Comparison of ENCODE assay signal across 15 cellular contexts in the genomic region with DNA sequence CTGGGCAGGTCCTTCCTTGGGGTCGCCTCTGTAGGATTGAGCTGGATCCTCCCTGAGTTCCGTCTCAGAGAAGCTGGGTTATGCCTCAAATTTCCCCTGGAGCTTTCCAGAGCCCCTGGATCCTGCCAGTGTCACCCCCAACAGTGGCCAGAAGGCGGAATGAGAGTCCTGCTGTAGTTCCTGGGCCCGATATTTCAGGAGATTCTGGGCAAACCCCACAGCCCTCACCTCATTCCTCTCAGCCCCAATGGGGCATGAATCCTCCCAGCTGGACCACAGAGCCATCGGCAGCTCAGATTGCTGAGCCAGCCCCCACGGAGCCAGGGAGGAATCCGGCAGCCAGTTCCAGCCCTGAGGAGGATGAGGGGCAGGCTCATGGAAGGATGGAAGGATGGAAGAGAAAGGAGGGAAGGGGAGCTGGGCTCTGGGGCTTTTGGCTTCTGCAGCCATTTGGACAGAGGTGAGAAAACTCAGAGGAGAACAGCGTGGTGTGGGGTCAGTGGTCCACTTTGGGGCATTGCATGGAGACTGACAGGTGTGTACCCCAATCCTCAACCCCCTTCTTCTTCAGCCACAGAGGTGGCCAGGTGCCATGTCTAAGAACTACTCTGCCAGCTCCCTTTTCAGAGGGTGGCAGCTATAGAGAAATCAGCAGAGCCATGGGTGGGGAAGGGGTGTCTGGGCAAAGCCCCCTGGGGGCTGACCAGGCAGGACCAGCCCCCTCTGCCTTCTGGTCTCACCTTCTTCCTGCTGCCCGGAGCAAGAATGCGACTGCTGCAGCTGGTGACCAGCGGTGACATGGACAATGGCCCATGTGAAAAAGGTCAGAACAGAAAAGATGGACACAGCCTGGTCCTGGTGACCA.
A peak's percentile ranks its signal among the peaks of the same experiment; 100 is the strongest.
DNase-seq lines count a peak whose midpoint lies in the region; ATAC-seq and TF ChIP-seq lines count a peak whose summit lies in the region.
"Had no signal": no experiment of that assay in that cellular context is flagged by ENCODE, and none has a peak within 500 bp of the region (broad histone marks: within the 10 kb centered on the region; RNA-seq: fewer than 3 reads in every experiment).

No MANE protein-coding gene starts in this region.

- H3K9me3 ChIP-seq in HCT116 (ENCODE audit: control insufficient read depth in 1 of 2, insufficient read depth in 1 of 2, low read depth in 1 of 2, low read length in 2 of 2) (peaks cover 4 to 8% of the 10 kb centered on the region in 2 experiments; a peak in 1 of 4 replicates), SJCRH30 (replicated peaks) (no peaks in the 10 kb centered on the region), neuronal stem cell (replicated peaks in 1 of 2; ENCODE audit: control insufficient read depth in 2 of 2, insufficient read depth in 1 of 2, low read depth in 1 of 2, low read length in 2 of 2) (peaks cover 0 to 8% of the 10 kb centered on the region in 2 donors)

- no peak for ATAC-seq in HCT116
- ATAC-seq in left lobe of liver = no peak
- no peak for ATAC-seq in HG03045 (IDR thresholded peaks at IDR 0.05; ENCODE audit: unreplicated experiment)
- ATAC-seq in HG03571 (IDR thresholded peaks at IDR 0.05; ENCODE audit: unreplicated experiment) = no peak

- no peak overlapping the region for H3K4ac ChIP-seq in neuronal stem cell (ENCODE audit: low read length)

- intact Hi-C loops in HCT116 (cut with micrococcal nuclease) = loop anchor here (5.0 kb wide), 2 partner anchors 207 to 862 kb away; no protein-coding TSS in a partner anchor

- H3K79me1 ChIP-seq in neuronal stem cell (ENCODE audit: low read depth, low read length) = no peaks in the 10 kb centered on the region

- H3K4me3 ChIP-seq in HCT116 (replicated peaks in 1 of 2; ENCODE audit: low read depth in 1 of 2, low read length in 2 of 2) (no peak overlapping the region), SJCRH30 (peak overlapping the region; percentile 35), neuronal stem cell (ENCODE audit: low read length in 2 of 2) (no peak overlapping the region)
- H3K4me3 ChIP-seq: BLaER1 treated with 17β-estradiol and CSF1 and Interleukin-3, amounts not matched to agents 10 nM and 100 nM had no signal

- no peak overlapping the region for H2BK15ac ChIP-seq in neuronal stem cell (ENCODE audit: low read length)

- H3K4me2 ChIP-seq in HCT116 (ENCODE audit: low read length) (0 out of 2 replicates have a peak overlapping the region, but pooled peaks have one; percentile 65), neuronal stem cell (ENCODE audit: insufficient read depth, low read length, poor library complexity, severe bottlenecking) (no peak overlapping the region)
- H3K4me2 ChIP-seq: BLaER1 treated with 17β-estradiol and CSF1 and Interleukin-3, amounts not matched to agents 10 nM and 100 nM had no signal

- H3K23ac ChIP-seq in neuronal stem cell (ENCODE audit: low read depth, low read length, poor library complexity) = no peak overlapping the region

- H3K79me2 ChIP-seq in HCT116 (ENCODE audit: insufficient read depth, low read length) = peaks cover 17% of the 10 kb centered on the region

- no peak overlapping the region for H3K14ac ChIP-seq in neuronal stem cell (ENCODE audit: low read length)

- peak overlapping the region; percentile 9 for H3K18ac ChIP-seq in neuronal stem cell (ENCODE audit: low read length)

- no peak for TF ChIP-seq RAD21 in HCT116 (IDR thresholded peaks at IDR 0.05; ENCODE audit: low read depth)

- RAD21 ChIA-PET in HCT116 (lab: Charles Lee; ENCODE audit: low non-redundant PET in 1 of 2, low total read pairs in 2 of 2, uncharacterized antibody in 2 of 2, unreplicated experiment in 2 of 2) = no interaction called here

- CTCF ChIA-PET in HCT116 (lab: Charles Lee) = no interaction called here

- H3K27me3 ChIP-seq in HCT116 (ENCODE audit: insufficient read depth, low read length) = no peaks in the 10 kb centered on the region
- H3K27me3 ChIP-seq in SJCRH30 = no peaks in the 10 kb centered on the region; the same call in 1 of the 2 replicates
- H3K27me3 ChIP-seq in neuronal stem cell (ENCODE audit: control insufficient read depth in 3 of 3, insufficient read depth in 3 of 3, low read depth in 1 of 3, low read length in 3 of 3) = no peaks in the 10 kb centered on the region
- H3K27me3 ChIP-seq: BLaER1 treated with 17β-estradiol and CSF1 and Interleukin-3, amounts not matched to agents 10 nM and 100 nM had no signal

- H2BK5ac ChIP-seq in neuronal stem cell (ENCODE audit: low read length) = peak overlapping the region; percentile 40

- H2BK120ac ChIP-seq in neuronal stem cell (ENCODE audit: low read depth, low read length) = no peak overlapping the region

- TF ChIP-seq CTCF in HCT116 (IDR thresholded peaks at IDR 0.05 in 2 of 3, conservative IDR thresholded peaks at IDR 0.05 in 1 of 3; ENCODE audit: borderline replicate concordance in 1 of 3, insufficient read depth in 1 of 3, low read depth in 2 of 3, low read length in 2 of 3) = no peak

- H4K8ac ChIP-seq in neuronal stem cell (ENCODE audit: low read depth, low read length) = no peak overlapping the region

- H3K9ac ChIP-seq in HCT116 (ENCODE audit: low read length) = no peak overlapping the region
- no peak overlapping the region for H3K9ac ChIP-seq in neuronal stem cell (ENCODE audit: low read depth, low read length, poor library complexity)
- H3K9ac ChIP-seq: BLaER1 treated with 17β-estradiol and CSF1 and Interleukin-3, amounts not matched to agents 10 nM and 100 nM had no signal

- POLR2A ChIA-PET in HCT116 (lab: Charles Lee) = no interaction called here

- no peaks in the 10 kb centered on the region for H3K9me2 ChIP-seq in HCT116 (ENCODE audit: insufficient read depth)

- H3K36me3 ChIP-seq in HCT116 (ENCODE audit: control insufficient read depth in 1 of 2, insufficient read depth in 2 of 2, low read length in 2 of 2) (no peaks in the 10 kb centered on the region), SJCRH30 (peaks cover 3% of the 10 kb centered on the region; the same call in 1 of the 2 replicates), neuronal stem cell (replicated peaks in 1 of 2; ENCODE audit: control insufficient read depth in 2 of 2, insufficient read depth in 2 of 2, low read length in 2 of 2) (no peaks in the 10 kb centered on the region)
- H3K36me3 ChIP-seq: BLaER1 treated with 17β-estradiol and CSF1 and Interleukin-3, amounts not matched to agents 10 nM and 100 nM had no signal

- no CpG with 5 or more reads among the region's 11 CpGs for WGBS in neuronal stem cell (ENCODE audit: extremely low coverage in 2 of 2, insufficient read length in 2 of 2, insufficient replicate concordance in 1 of 2), 2 donors

- DNase-seq in HCT116 (ENCODE audit: low read depth, low spot score) = no peak
- DNase-seq in SJCRH30 = peak in 1 of 2 experiments; percentile 33
- DNase-seq in left lobe of liver (ENCODE audit: low spot score) = peak; percentile 23
- DNase-seq in neuronal stem cell (ENCODE audit: low spot score) = no peak
- no peak for DNase-seq in putamen (ENCODE audit: low spot score)
- no peak for DNase-seq in NCI-H2196 (lab: John Stamatoyannopoulos, UW; ENCODE audit: unreplicated experiment)
- DNase-seq: ACHN; CD4-positive, alpha-beta T cell; DND-41; GDM1; HCEC 1CT; IMR-90 had no signal

- H2AK5ac ChIP-seq in neuronal stem cell (ENCODE audit: low read depth, low read length) = no peak overlapping the region

- no peak overlapping the region for H3K27ac ChIP-seq in HCT116 (ENCODE audit: low read depth, low read length)
- H3K27ac ChIP-seq in SJCRH30 = no peak overlapping the region
- H3K27ac ChIP-seq in neuronal stem cell (replicated peaks; ENCODE audit: low read length) = no peak overlapping the region
- H3K27ac ChIP-seq: BLaER1 treated with 17β-estradiol and CSF1 and Interleukin-3, amounts not matched to agents 10 nM and 100 nM had no signal

- H2BK12ac ChIP-seq in neuronal stem cell (ENCODE audit: low read length) = no peak overlapping the region

- no TSS peak for BruUV-seq in HCT116 (replicated peaks; lab: Mats Ljungman, UMichigan)

- no peak for TF ChIP-seq POLR2A in HCT116 (IDR thresholded peaks at IDR 0.05; ENCODE audit: borderline replicate concordance, extremely low read depth, insufficient read depth, insufficient read length)

- H2AFZ ChIP-seq in HCT116 (ENCODE audit: low read depth, low read length, poor library complexity, severe bottlenecking) (no peak overlapping the region), neuronal stem cell (ENCODE audit: low read length) (no peak overlapping the region)

- no peaks in the 10 kb centered on the region for H4K20me1 ChIP-seq in HCT116 (ENCODE audit: insufficient read depth)

- peaks cover 13 to 28% of the 10 kb centered on the region in 2 experiments for H3K4me1 ChIP-seq in HCT116 (ENCODE audit: control insufficient read depth in 1 of 2, insufficient read depth in 2 of 2, low read length in 2 of 2)
- H3K4me1 ChIP-seq in SJCRH30 = no peaks in the 10 kb centered on the region; the same call in 1 of the 2 replicates
- no peaks in the 10 kb centered on the region for H3K4me1 ChIP-seq in neuronal stem cell (ENCODE audit: control insufficient read depth in 2 of 2, insufficient read depth in 1 of 2, low read depth in 1 of 2, low read length in 2 of 2)

- no peak overlapping the region for H4K91ac ChIP-seq in neuronal stem cell (ENCODE audit: low read depth, low read length, poor library complexity)

TF ChIP-seq in HCT116, 20 proteins besides CTCF, POLR2A, EP300 and RAD21 (continues in another document):
- TF ChIP-seq CBX3 (IDR thresholded peaks at IDR 0.05; ENCODE audit: low read depth) = no peak
- TF ChIP-seq JUND (IDR thresholded peaks at IDR 0.05) = no peak
- TF ChIP-seq, protein P1, sequence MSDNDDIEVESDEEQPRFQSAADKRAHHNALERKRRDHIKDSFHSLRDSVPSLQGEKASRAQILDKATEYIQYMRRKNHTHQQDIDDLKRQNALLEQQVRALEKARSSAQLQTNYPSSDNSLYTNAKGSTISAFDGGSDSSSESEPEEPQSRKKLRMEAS (IDR thresholded peaks at IDR 0.05) = no peak
- TF ChIP-seq SRF (IDR thresholded peaks at IDR 0.05; ENCODE audit: low read depth) = no peak
- no peak for TF ChIP-seq EZH2 (IDR thresholded peaks at IDR 0.05)
- TF ChIP-seq ZBTB33 (IDR thresholded peaks at IDR 0.05; ENCODE audit: extremely low read depth, insufficient replicate concordance, low read length) = no peak
- no peak for TF ChIP-seq EZH2phosphoT487 (IDR thresholded peaks at IDR 0.05; ENCODE audit: borderline replicate concordance)
